Comparison of ENCODE assay signal across 8 cellular contexts in genomic region chr18:54717673-54718435, GRCh38.
DNase-seq lines count a peak whose midpoint lies in the region; ATAC-seq lines count a peak whose summit lies in the region.

No MANE protein-coding gene starts in this region.

- no peak overlapping the region for H3K9ac ChIP-seq in trophoblast cell (ENCODE audit: low read length)

- H3K4me1 ChIP-seq in trophoblast cell (ENCODE audit: control insufficient read depth in 1 of 2, insufficient read depth in 2 of 2, low read length in 2 of 2) = no peaks in the 10 kb centered on the region

- no peaks in the 10 kb centered on the region for H3K9me3 ChIP-seq in trophoblast cell (ENCODE audit: insufficient read depth, low read depth, low read length)

- no peak overlapping the region for H3K4me2 ChIP-seq in trophoblast cell (ENCODE audit: low read length)

- no CpG with 5 or more reads among the region's 15 CpGs for WGBS in trophoblast cell (ENCODE audit: extremely low coverage, insufficient coverage, insufficient read length)

- no peak overlapping the region for H4K12ac ChIP-seq in trophoblast cell (ENCODE audit: low read depth, low read length)

- no peaks in the 10 kb centered on the region for H3K79me2 ChIP-seq in trophoblast cell (ENCODE audit: control insufficient read depth, insufficient read depth, low read length, poor library complexity)

- H2BK12ac ChIP-seq in trophoblast cell (ENCODE audit: low read length) = no peak overlapping the region

- no peaks in the 10 kb centered on the region for H3K79me1 ChIP-seq in trophoblast cell (ENCODE audit: low read length)

- no peak overlapping the region for H2BK120ac ChIP-seq in trophoblast cell (ENCODE audit: insufficient read depth, low read length, poor library complexity)

- no peak overlapping the region for H2AFZ ChIP-seq in trophoblast cell (ENCODE audit: insufficient read depth, low read length, poor library complexity)

- in situ Hi-C loops in KBM-7 (cut with MboI; ENCODE audit: low pct_unique_long_range_greater_than_20kb, low sequenced_read_pairs) = no loop called here

- ATAC-seq in GM21423 (IDR thresholded peaks at IDR 0.05; ENCODE audit: unreplicated experiment) = peak; percentile 84
- ATAC-seq in sciatic nerve = no peak

- no peak overlapping the region for H3K27ac ChIP-seq in trophoblast cell (ENCODE audit: low read depth, low read length)

- H2BK5ac ChIP-seq in trophoblast cell (ENCODE audit: low read depth, low read length, poor library complexity) = no peak overlapping the region

- intact Hi-C loops in sciatic nerve (cut with DNase I) = no loop called here

- DNase-seq in GF-D8 (lab: John Stamatoyannopoulos, UW) = peak; percentile 89
- DNase-seq in KBM-7 = peak; percentile 86
- DNase-seq in activated CD4-positive, alpha-beta T cell treated with anti-CD3 and anti-CD28 coated beads, Interleukin-2, amount 50 U/mL, for 1 hour = peak; percentile 19
- peak; percentile 45 for DNase-seq in fibroblast of peridontal ligament (ENCODE audit: extremely low read depth)
- peak; percentile 7 to 8 for DNase-seq in stimulated activated CD4-positive, alpha-beta T cell treated with anti-CD3 and anti-CD28 coated beads, Interleukin-1b, Interleukin-23, amount 100 ng/mL, for 4 hours (ENCODE audit: low read depth in 2 of 2)
- no peak for DNase-seq in trophoblast cell
- no peak for DNase-seq in sciatic nerve (ENCODE audit: low spot score)

- no peak overlapping the region for H3K14ac ChIP-seq in trophoblast cell (ENCODE audit: low read length)

- H3K23ac ChIP-seq in trophoblast cell (ENCODE audit: low read length) = no peak overlapping the region

- H4K8ac ChIP-seq in trophoblast cell (ENCODE audit: low read depth, low read length) = no peak overlapping the region

- no peaks in the 10 kb centered on the region for H3K27me3 ChIP-seq in trophoblast cell (ENCODE audit: insufficient read depth, low read length)

- H3K4me3 ChIP-seq in trophoblast cell (ENCODE audit: low read depth, low read length) = no peak overlapping the region

- H4K91ac ChIP-seq in trophoblast cell (ENCODE audit: low read depth, low read length) = no peak overlapping the region

- no peak overlapping the region for H2AK5ac ChIP-seq in trophoblast cell (ENCODE audit: low read length)

- H3K4ac ChIP-seq in trophoblast cell (ENCODE audit: low read depth, low read length) = no peak overlapping the region

- H3K18ac ChIP-seq in trophoblast cell (ENCODE audit: low read length) = no peak overlapping the region

- H3K36me3 ChIP-seq in trophoblast cell (ENCODE audit: control insufficient read depth in 1 of 2, insufficient read depth in 2 of 2, low read length in 2 of 2) = no peaks in the 10 kb centered on the region

Comparison
In these comparisons a context has a peak if more than half of its experiments do, and no peak if none do; other contexts are left out.
1. DNase-seq: peak in GF-D8 (single experiment), KBM-7 (single experiment), activated CD4-positive, alpha-beta T cell treated with anti-CD3 and anti-CD28 coated beads, Interleukin-2, amount 50 U/mL, for 1 hour (single experiment), fibroblast of peridontal ligament (single experiment) and stimulated activated CD4-positive, alpha-beta T cell treated with anti-CD3 and anti-CD28 coated beads, Interleukin-1b, Interleukin-23, amount 100 ng/mL, for 4 hours (2 of 2); none in trophoblast cell (0 of 2) and sciatic nerve (single experiment).